In genomic region chr5:23591250-23591649, GRCh38 we compare ENCODE assay signal across 36 cellular contexts.
DNase-seq lines count a peak whose midpoint lies in the region; ATAC-seq, FAIRE-seq and TF ChIP-seq lines count a peak whose summit lies in the region.
"Had no signal": no experiment of that assay in that cellular context is flagged by ENCODE, and none has a peak within 500 bp of the region (broad histone marks: within the 10 kb centered on the region; RNA-seq: fewer than 3 reads in every experiment).

No MANE protein-coding gene starts in this region.

- H3K9me3 ChIP-seq in liver (ENCODE audit: control insufficient read depth in 4 of 4, low read length in 3 of 4): no peaks in the 10 kb centered on the region
- H3K9me3 ChIP-seq in HepG2 (ENCODE audit: low read length): no peaks in the 10 kb centered on the region
- no peaks in the 10 kb centered on the region for H3K9me3 ChIP-seq in right lobe of liver
- no peaks in the 10 kb centered on the region for H3K9me3 ChIP-seq in Peyer's patch
- H3K9me3 ChIP-seq: A549; BE2C; BLaER1; BLaER1 treated with 17β-estradiol and CSF1 and Interleukin-3, amounts not matched to agents 10 nM and 100 nM; Caco-2 had no signal

- intact Hi-C loops in HepG2 (cut with micrococcal nuclease; ENCODE audit: unreplicated experiment): no loop called here
- intact Hi-C loops in right lobe of liver (cut with DNase I): no loop called here

- H4K20me1 ChIP-seq in HepG2 (ENCODE audit: insufficient read depth, low read length): no peaks in the 10 kb centered on the region
- H4K20me1 ChIP-seq: BLaER1; BLaER1 treated with 17β-estradiol and CSF1 and Interleukin-3, amounts not matched to agents 10 nM and 100 nM had no signal

- no peak overlapping the region for H3K9ac ChIP-seq in liver (ENCODE audit: low read depth in 1 of 2, low read length in 2 of 2)
- H3K9ac ChIP-seq in HepG2 (ENCODE audit: insufficient read depth, low read depth, low read length): no peak overlapping the region
- H3K9ac ChIP-seq: BLaER1; BLaER1 treated with 17β-estradiol and CSF1 and Interleukin-3, amounts not matched to agents 10 nM and 100 nM had no signal

- no peaks in the 10 kb centered on the region for H3K36me3 Mint-ChIP-seq in activated naive CD4-positive, alpha-beta T cell treated with anti-CD3 and anti-CD28 coated beads, Interleukin-2, amount 50 U/mL, for 72 hours
- H3K36me3 Mint-ChIP-seq: CD14-positive monocyte; CD4-positive, alpha-beta memory T cell; CD4-positive, CD25-positive, alpha-beta regulatory T cell; CD8-positive, alpha-beta memory T cell; CD8-positive, alpha-beta T cell had no signal

- H3K4me1 ChIP-seq in liver (ENCODE audit: control insufficient read depth in 4 of 4, insufficient read depth in 4 of 4, low read length in 3 of 4) (peaks cover 0 to 4% (median under 1%) of the 10 kb centered on the region in 4 donors), HepG2 (ENCODE audit: insufficient read depth, low read length) (no peaks in the 10 kb centered on the region), right lobe of liver (no peaks in the 10 kb centered on the region), Peyer's patch (no peaks in the 10 kb centered on the region)
- H3K4me1 ChIP-seq: A549; BE2C; BLaER1; BLaER1 treated with 17β-estradiol and CSF1 and Interleukin-3, amounts not matched to agents 10 nM and 100 nM; Caco-2 had no signal

- no peak for FAIRE-seq in HepG2 (lab: Jason Lieb, UNC)
- FAIRE-seq: A549, D721Med had no signal

- peaks cover 4 to 5% of the 10 kb centered on the region in 2 donors for H3K9me3 Mint-ChIP-seq in activated naive CD4-positive, alpha-beta T cell treated with anti-CD3 and anti-CD28 coated beads, Interleukin-2, amount 50 U/mL, for 72 hours

- H3K27ac Mint-ChIP-seq in activated naive CD4-positive, alpha-beta T cell treated with anti-CD3 and anti-CD28 coated beads, Interleukin-2, amount 50 U/mL, for 72 hours: no peak overlapping the region
- H3K27ac Mint-ChIP-seq: B cell; CD14-positive monocyte; CD4-positive, alpha-beta memory T cell; CD4-positive, alpha-beta T cell; CD4-positive, CD25-positive, alpha-beta regulatory T cell; CD8-positive, alpha-beta memory T cell; CD8-positive, alpha-beta T cell had no signal

- TF ChIP-seq POLR2A in HepG2 (IDR thresholded peaks at IDR 0.05; ENCODE audit: insufficient read depth in 1 of 2, low read depth in 2 of 2, low read length in 2 of 2): no peak
- no peak for TF ChIP-seq POLR2A in right lobe of liver (IDR thresholded peaks at IDR 0.05)
- TF ChIP-seq POLR2A in Peyer's patch (IDR thresholded peaks at IDR 0.05): no peak

- no peak overlapping the region for H3K4me3 ChIP-seq in liver (ENCODE audit: low read depth in 1 of 3, low read length in 3 of 3)
- no peak overlapping the region for H3K4me3 ChIP-seq in HepG2 (replicated peaks in 1 of 3; ENCODE audit: insufficient read depth in 1 of 3, low read depth in 2 of 3, low read length in 3 of 3)
- no peak overlapping the region for H3K4me3 ChIP-seq in right lobe of liver
- no peak overlapping the region for H3K4me3 ChIP-seq in Peyer's patch
- H3K4me3 ChIP-seq: A549; BLaER1; BLaER1 treated with 17β-estradiol and CSF1 and Interleukin-3, amounts not matched to agents 10 nM and 100 nM had no signal

- H2AFZ ChIP-seq in HepG2 (ENCODE audit: low read length): no peak overlapping the region

- no peaks in the 10 kb centered on the region for H3K79me2 ChIP-seq in HepG2 (ENCODE audit: insufficient read depth, low read length)

- POLR2A ChIA-PET in HepG2 (lab: Yijun Ruan, JAX): no interaction called here

- no peak overlapping the region for H3K4me2 ChIP-seq in HepG2 (ENCODE audit: low read depth, low read length)
- H3K4me2 ChIP-seq: A549; BLaER1; BLaER1 treated with 17β-estradiol and CSF1 and Interleukin-3, amounts not matched to agents 10 nM and 100 nM had no signal

- TF ChIP-seq EP300 in HepG2 (IDR thresholded peaks at IDR 0.05; ENCODE audit: low read depth in 2 of 2, low read length in 2 of 2) (no peak), HepG2 (CRISPR knock-in tag; IDR thresholded peaks at IDR 0.05; ENCODE audit: borderline replicate concordance) (no peak)

- CTCF ChIA-PET in HepG2 (lab: Yijun Ruan, JAX; ENCODE audit: low intra/inter-chr PET ratio, low total read pairs): no interaction called here

- H3K27ac ChIP-seq in liver (ENCODE audit: low read depth in 1 of 2, low read length in 2 of 2): no peak overlapping the region
- no peak overlapping the region for H3K27ac ChIP-seq in HepG2 (ENCODE audit: extremely low read length, insufficient read depth, low read length)
- no peak overlapping the region for H3K27ac ChIP-seq in right lobe of liver
- no peak overlapping the region for H3K27ac ChIP-seq in Peyer's patch
- H3K27ac ChIP-seq: 22Rv1; A549; BLaER1; BLaER1 treated with 17β-estradiol and CSF1 and Interleukin-3, amounts not matched to agents 10 nM and 100 nM; C4-2B had no signal

- ATAC-seq in HepG2 (no peak), left lobe of liver (peak; percentile 65), right lobe of liver (peak; percentile 37 to 72 (median 54)), HG02884 (IDR thresholded peaks at IDR 0.05; ENCODE audit: unreplicated experiment) (no peak)
- ATAC-seq in activated naive CD4-positive, alpha-beta T cell treated with anti-CD3 and anti-CD28 coated beads, Interleukin-2, amount 50 U/mL, for 72 hours: no peak
- ATAC-seq: A549; CD8-positive, alpha-beta T cell had no signal

- TF ChIP-seq RAD21 in liver (IDR thresholded peaks at IDR 0.05) (no peak), HepG2 (CRISPR knock-in tag; IDR thresholded peaks at IDR 0.05) (no peak)

- no TSS peak for BruUV-seq in HepG2 (replicated peaks; lab: Mats Ljungman, UMichigan)

- in situ Hi-C loops in HepG2 (cut with HindIII; ENCODE audit: extremely low pct_ligation_motif_present, low pct_unique_long_range_greater_than_20kb): no loop called here

- H3K27me3 ChIP-seq in liver (ENCODE audit: control insufficient read depth in 4 of 4, insufficient read depth in 4 of 4, low read length in 3 of 4) (no peaks in the 10 kb centered on the region), HepG2 (ENCODE audit: control insufficient read depth in 1 of 2, insufficient read depth in 2 of 2, low read length in 2 of 2) (no peaks in the 10 kb centered on the region), right lobe of liver (no peaks in the 10 kb centered on the region), Peyer's patch (no peaks in the 10 kb centered on the region)
- H3K27me3 ChIP-seq: BE2C; BLaER1; BLaER1 treated with 17β-estradiol and CSF1 and Interleukin-3, amounts not matched to agents 10 nM and 100 nM had no signal

- 67% methylated on average over 4 of the region's 4 CpGs for WGBS in liver
- WGBS in HepG2 (ENCODE audit: low lambda C conversion rate): 0% methylated on average over 4 of the region's 4 CpGs
- WGBS in right lobe of liver (ENCODE audit: insufficient coverage, low coverage, low lambda C conversion rate, missing lambda C conversion rate): 65% methylated on average over 4 of the region's 4 CpGs

- DNase-seq in HepG2 (ENCODE audit: low spot score) (no peak), HT-29 (ENCODE audit: low spot score) (peak; percentile 5), left lobe of liver (ENCODE audit: low spot score) (no peak), right lobe of liver (peak in 1 of 3 donors; percentile 40), Peyer's patch (no peak)
- no peak for DNase-seq in activated naive CD4-positive, alpha-beta T cell treated with anti-CD3 and anti-CD28 coated beads, Interleukin-2, amount 50 U/mL, for 72 hours (ENCODE audit: low spot score in 2 of 2)
- DNase-seq: 8988T; ACHN; AML-193; BE2C; C1 segment of cervical spinal cord; Caco-2; Calu3; CD4-positive, alpha-beta memory T cell; CD4-positive, alpha-beta T cell; CD4-positive, CD25-positive, alpha-beta regulatory T cell; CD8-positive, alpha-beta memory T cell; CD8-positive, alpha-beta T cell; COR-L47; DMS 273 treated with DMSO at 0.1 percent for 48 hours; DMS153; DMS53; DMS79; DMS79 treated with DMSO at 0.1 percent for 48 hours; DND-41; EL had no signal

- TF ChIP-seq CTCF in liver (IDR thresholded peaks at IDR 0.05; ENCODE audit: low read depth, low read length, missing input control): no peak
- no peak for TF ChIP-seq CTCF in HepG2 (CRISPR knock-in tag; IDR thresholded peaks at IDR 0.05)
- no peak for TF ChIP-seq CTCF in right lobe of liver (IDR thresholded peaks at IDR 0.05)
- TF ChIP-seq CTCF in Peyer's patch (IDR thresholded peaks at IDR 0.05): no peak

- H3K36me3 ChIP-seq in liver (ENCODE audit: control insufficient read depth in 4 of 4, insufficient read depth in 3 of 4, low read depth in 1 of 4, low read length in 3 of 4) (no peaks in the 10 kb centered on the region), HepG2 (replicated peaks in 1 of 2; ENCODE audit: control insufficient read depth in 1 of 2, insufficient read depth in 2 of 2, low read length in 2 of 2) (no peaks in the 10 kb centered on the region), right lobe of liver (no peaks in the 10 kb centered on the region), Peyer's patch (no peaks in the 10 kb centered on the region)
- H3K36me3 ChIP-seq: BE2C; BLaER1; BLaER1 treated with 17β-estradiol and CSF1 and Interleukin-3, amounts not matched to agents 10 nM and 100 nM had no signal

TF ChIP-seq in liver, 16 proteins besides CTCF, POLR2A, EP300 and RAD21:
- TF ChIP-seq HNF4A (conservative IDR thresholded peaks at IDR 0.05) (peak; percentile 66 to 82), FOXA1 (IDR thresholded peaks at IDR 0.05) (no peak)

TF ChIP-seq in HepG2, 621 proteins besides CTCF, POLR2A, EP300 and RAD21 (continues in another document):
- TF ChIP-seq ZNF639 (CRISPR knock-in tag; conservative IDR thresholded peaks at IDR 0.05) (no peak), PCBP1 (IDR thresholded peaks at IDR 0.05; ENCODE audit: borderline replicate concordance, low read depth, low read length) (no peak), BORCS8-MEF2B (CRISPR knock-in tag; IDR thresholded peaks at IDR 0.05) (no peak), ZNF572 (CRISPR knock-in tag; IDR thresholded peaks at IDR 0.05) (no peak), ZFAT (CRISPR knock-in tag; conservative IDR thresholded peaks at IDR 0.05) (no peak)

Comparison
In these comparisons a context has a peak if more than half of its experiments do, and no peak if none do; other contexts are left out.
1. ATAC-seq: peak in left lobe of liver (single experiment) and right lobe of liver (4 of 4); none in HepG2 (single experiment), activated naive CD4-positive, alpha-beta T cell treated with anti-CD3 and anti-CD28 coated beads, Interleukin-2, amount 50 U/mL, for 72 hours (0 of 2) and HG02884 (single experiment).